In the genomic region with DNA sequence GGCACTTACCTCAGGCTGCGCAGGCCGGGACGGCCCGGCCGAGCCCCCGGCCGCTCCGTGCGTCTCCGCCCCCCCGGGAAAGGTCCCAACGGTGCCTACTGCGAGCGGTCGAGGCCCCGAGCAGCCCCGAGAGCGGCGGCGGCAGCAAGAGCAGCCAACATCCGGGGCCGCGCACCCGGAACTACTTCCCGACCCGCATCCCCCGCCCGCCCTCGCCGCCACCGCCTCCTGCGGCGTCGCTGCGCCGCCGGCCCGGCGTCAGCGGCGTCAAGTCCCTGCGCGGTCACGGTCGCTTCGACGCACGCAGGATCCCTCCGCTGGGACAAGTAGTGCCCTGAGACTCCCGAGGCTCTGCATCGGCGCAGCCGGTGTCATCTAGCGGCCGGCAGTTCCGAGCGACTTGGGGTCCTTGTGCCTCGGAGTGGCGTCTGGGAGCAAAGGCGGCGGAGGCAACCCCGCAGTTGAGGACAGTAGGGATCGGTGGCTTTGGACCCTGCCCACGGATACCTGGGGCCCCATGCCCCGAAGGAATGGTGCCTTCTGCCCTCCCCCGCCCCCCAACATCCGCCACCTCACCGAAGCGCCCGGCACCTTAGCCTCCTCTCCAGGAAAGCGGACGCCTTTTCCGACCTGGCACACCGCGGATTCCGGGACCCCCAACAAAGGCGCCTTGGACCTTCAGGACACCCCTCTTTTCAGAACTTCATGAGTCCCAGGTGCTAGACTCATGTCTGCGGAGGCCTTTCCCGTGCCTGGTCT, we compare ENCODE assay signal across 1 cellular context.
TF ChIP-seq lines count a peak whose summit lies in the region.

A gene (minus strand): TSS at position 186 of the 759 bp plus-strand sequence. CDS start 24,142 bp downstream, outside the sequence.

TF ChIP-seq in K562, 482 proteins besides CTCF, POLR2A, EP300 and RAD21 (continued from another document and continues in another):
- TF ChIP-seq, protein P1, sequence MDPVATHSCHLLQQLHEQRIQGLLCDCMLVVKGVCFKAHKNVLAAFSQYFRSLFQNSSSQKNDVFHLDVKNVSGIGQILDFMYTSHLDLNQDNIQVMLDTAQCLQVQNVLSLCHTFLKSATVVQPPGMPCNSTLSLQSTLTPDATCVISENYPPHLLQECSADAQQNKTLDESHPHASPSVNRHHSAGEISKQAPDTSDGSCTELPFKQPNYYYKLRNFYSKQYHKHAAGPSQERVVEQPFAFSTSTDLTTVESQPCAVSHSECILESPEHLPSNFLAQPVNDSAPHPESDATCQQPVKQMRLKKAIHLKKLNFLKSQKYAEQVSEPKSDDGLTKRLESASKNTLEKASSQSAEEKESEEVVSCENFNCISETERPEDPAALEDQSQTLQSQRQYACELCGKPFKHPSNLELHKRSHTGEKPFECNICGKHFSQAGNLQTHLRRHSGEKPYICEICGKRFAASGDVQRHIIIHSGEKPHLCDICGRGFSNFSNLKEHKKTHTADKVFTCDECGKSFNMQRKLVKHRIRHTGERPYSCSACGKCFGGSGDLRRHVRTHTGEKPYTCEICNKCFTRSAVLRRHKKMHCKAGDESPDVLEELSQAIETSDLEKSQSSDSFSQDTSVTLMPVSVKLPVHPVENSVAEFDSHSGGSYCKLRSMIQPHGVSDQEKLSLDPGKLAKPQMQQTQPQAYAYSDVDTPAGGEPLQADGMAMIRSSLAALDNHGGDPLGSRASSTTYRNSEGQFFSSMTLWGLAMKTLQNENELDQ (CRISPR knock-in tag; IDR thresholded peaks at IDR 0.05; ENCODE audit: borderline replicate concordance): no peak; the same call in 1 of the 2 replicates
- TF ChIP-seq, protein P2, sequence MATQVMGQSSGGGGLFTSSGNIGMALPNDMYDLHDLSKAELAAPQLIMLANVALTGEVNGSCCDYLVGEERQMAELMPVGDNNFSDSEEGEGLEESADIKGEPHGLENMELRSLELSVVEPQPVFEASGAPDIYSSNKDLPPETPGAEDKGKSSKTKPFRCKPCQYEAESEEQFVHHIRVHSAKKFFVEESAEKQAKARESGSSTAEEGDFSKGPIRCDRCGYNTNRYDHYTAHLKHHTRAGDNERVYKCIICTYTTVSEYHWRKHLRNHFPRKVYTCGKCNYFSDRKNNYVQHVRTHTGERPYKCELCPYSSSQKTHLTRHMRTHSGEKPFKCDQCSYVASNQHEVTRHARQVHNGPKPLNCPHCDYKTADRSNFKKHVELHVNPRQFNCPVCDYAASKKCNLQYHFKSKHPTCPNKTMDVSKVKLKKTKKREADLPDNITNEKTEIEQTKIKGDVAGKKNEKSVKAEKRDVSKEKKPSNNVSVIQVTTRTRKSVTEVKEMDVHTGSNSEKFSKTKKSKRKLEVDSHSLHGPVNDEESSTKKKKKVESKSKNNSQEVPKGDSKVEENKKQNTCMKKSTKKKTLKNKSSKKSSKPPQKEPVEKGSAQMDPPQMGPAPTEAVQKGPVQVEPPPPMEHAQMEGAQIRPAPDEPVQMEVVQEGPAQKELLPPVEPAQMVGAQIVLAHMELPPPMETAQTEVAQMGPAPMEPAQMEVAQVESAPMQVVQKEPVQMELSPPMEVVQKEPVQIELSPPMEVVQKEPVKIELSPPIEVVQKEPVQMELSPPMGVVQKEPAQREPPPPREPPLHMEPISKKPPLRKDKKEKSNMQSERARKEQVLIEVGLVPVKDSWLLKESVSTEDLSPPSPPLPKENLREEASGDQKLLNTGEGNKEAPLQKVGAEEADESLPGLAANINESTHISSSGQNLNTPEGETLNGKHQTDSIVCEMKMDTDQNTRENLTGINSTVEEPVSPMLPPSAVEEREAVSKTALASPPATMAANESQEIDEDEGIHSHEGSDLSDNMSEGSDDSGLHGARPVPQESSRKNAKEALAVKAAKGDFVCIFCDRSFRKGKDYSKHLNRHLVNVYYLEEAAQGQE (CRISPR knock-in tag; IDR thresholded peaks at IDR 0.05; ENCODE audit: low read depth): no peak
- TF ChIP-seq ZNF124 (CRISPR knock-in tag; IDR thresholded peaks at IDR 0.05) (no peak), HSF4 (CRISPR knock-in tag; IDR thresholded peaks at IDR 0.05; ENCODE audit: borderline replicate concordance) (no peak), TARDBP (IDR thresholded peaks at IDR 0.05) (no peak), BRCA1 (IDR thresholded peaks at IDR 0.05) (no peak), BRCA1 (CRISPR knock-in tag; IDR thresholded peaks at IDR 0.05) (peak; percentile 93; the same call in 1 of the 2 replicates), FOXK1 (CRISPR knock-in tag; IDR thresholded peaks at IDR 0.05; ENCODE audit: borderline replicate concordance) (peak; percentile 71; the same call in 1 of the 2 replicates), ZNF23 (CRISPR knock-in tag; IDR thresholded peaks at IDR 0.05) (no peak), ZFP1 (CRISPR knock-in tag; IDR thresholded peaks at IDR 0.05) (no peak), MTA3 (IDR thresholded peaks at IDR 0.05; ENCODE audit: borderline replicate concordance) (peak; percentile 96), SNRNP70 (optimal IDR thresholded peaks at IDR 0.05; ENCODE audit: low read depth, low read length) (no peak), PHB (CRISPR knock-in tag; IDR thresholded peaks at IDR 0.05) (no peak), ZNF57 (CRISPR knock-in tag; IDR thresholded peaks at IDR 0.05) (no peak), ZNF263 (CRISPR knock-in tag; IDR thresholded peaks at IDR 0.05; ENCODE audit: borderline replicate concordance) (peak; percentile 46; the same call in 1 of the 2 replicates), TEAD2 (tag; IDR thresholded peaks at IDR 0.05) (no peak), ZNF830 (CRISPR knock-in tag; IDR thresholded peaks at IDR 0.05) (no peak), NFIX (CRISPR knock-in tag; IDR thresholded peaks at IDR 0.05; ENCODE audit: low read depth) (no peak), TCF7L2 (IDR thresholded peaks at IDR 0.05; ENCODE audit: low read depth, low read length) (no peak), NCOA6 (IDR thresholded peaks at IDR 0.05) (peak; percentile 100), NFATC3 (IDR thresholded peaks at IDR 0.05) (no peak), NRF1 (conservative IDR thresholded peaks at IDR 0.05 in 1 of 2, IDR thresholded peaks at IDR 0.05 in 1 of 2) (peak; percentile 77 to 83), ZNF785 (CRISPR knock-in tag; IDR thresholded peaks at IDR 0.05) (no peak), SP2 (IDR thresholded peaks at IDR 0.05; ENCODE audit: extremely low read depth, low read depth, low read length, poor library complexity, severe bottlenecking) (no peak)
- TF ChIP-seq, protein P3, sequence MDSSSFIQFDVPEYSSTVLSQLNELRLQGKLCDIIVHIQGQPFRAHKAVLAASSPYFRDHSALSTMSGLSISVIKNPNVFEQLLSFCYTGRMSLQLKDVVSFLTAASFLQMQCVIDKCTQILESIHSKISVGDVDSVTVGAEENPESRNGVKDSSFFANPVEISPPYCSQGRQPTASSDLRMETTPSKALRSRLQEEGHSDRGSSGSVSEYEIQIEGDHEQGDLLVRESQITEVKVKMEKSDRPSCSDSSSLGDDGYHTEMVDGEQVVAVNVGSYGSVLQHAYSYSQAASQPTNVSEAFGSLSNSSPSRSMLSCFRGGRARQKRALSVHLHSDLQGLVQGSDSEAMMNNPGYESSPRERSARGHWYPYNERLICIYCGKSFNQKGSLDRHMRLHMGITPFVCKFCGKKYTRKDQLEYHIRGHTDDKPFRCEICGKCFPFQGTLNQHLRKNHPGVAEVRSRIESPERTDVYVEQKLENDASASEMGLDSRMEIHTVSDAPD (CRISPR knock-in tag; IDR thresholded peaks at IDR 0.05): no peak
- TF ChIP-seq, protein P4, sequence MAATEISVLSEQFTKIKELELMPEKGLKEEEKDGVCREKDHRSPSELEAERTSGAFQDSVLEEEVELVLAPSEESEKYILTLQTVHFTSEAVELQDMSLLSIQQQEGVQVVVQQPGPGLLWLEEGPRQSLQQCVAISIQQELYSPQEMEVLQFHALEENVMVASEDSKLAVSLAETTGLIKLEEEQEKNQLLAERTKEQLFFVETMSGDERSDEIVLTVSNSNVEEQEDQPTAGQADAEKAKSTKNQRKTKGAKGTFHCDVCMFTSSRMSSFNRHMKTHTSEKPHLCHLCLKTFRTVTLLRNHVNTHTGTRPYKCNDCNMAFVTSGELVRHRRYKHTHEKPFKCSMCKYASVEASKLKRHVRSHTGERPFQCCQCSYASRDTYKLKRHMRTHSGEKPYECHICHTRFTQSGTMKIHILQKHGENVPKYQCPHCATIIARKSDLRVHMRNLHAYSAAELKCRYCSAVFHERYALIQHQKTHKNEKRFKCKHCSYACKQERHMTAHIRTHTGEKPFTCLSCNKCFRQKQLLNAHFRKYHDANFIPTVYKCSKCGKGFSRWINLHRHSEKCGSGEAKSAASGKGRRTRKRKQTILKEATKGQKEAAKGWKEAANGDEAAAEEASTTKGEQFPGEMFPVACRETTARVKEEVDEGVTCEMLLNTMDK (IDR thresholded peaks at IDR 0.05; ENCODE audit: borderline replicate concordance, insufficient read depth, low read depth, low read length, poor library complexity, severe bottlenecking): peak; percentile 3
- TF ChIP-seq, protein P5, sequence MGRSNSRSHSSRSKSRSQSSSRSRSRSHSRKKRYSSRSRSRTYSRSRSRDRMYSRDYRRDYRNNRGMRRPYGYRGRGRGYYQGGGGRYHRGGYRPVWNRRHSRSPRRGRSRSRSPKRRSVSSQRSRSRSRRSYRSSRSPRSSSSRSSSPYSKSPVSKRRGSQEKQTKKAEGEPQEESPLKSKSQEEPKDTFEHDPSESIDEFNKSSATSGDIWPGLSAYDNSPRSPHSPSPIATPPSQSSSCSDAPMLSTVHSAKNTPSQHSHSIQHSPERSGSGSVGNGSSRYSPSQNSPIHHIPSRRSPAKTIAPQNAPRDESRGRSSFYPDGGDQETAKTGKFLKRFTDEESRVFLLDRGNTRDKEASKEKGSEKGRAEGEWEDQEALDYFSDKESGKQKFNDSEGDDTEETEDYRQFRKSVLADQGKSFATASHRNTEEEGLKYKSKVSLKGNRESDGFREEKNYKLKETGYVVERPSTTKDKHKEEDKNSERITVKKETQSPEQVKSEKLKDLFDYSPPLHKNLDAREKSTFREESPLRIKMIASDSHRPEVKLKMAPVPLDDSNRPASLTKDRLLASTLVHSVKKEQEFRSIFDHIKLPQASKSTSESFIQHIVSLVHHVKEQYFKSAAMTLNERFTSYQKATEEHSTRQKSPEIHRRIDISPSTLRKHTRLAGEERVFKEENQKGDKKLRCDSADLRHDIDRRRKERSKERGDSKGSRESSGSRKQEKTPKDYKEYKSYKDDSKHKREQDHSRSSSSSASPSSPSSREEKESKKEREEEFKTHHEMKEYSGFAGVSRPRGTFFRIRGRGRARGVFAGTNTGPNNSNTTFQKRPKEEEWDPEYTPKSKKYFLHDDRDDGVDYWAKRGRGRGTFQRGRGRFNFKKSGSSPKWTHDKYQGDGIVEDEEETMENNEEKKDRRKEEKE (IDR thresholded peaks at IDR 0.05; ENCODE audit: borderline replicate concordance in 1 of 2, control insufficient read depth in 1 of 2, low read depth in 2 of 2, low read length in 1 of 2): peak in 1 of 2 experiments; percentile 74; a peak in 1 of 4 replicates
- TF ChIP-seq, protein P6, sequence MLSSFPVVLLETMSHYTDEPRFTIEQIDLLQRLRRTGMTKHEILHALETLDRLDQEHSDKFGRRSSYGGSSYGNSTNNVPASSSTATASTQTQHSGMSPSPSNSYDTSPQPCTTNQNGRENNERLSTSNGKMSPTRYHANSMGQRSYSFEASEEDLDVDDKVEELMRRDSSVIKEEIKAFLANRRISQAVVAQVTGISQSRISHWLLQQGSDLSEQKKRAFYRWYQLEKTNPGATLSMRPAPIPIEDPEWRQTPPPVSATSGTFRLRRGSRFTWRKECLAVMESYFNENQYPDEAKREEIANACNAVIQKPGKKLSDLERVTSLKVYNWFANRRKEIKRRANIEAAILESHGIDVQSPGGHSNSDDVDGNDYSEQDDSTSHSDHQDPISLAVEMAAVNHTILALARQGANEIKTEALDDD (IDR thresholded peaks at IDR 0.05): peak; percentile 32; the same call in 1 of the 2 replicates
- TF ChIP-seq, protein P7, sequence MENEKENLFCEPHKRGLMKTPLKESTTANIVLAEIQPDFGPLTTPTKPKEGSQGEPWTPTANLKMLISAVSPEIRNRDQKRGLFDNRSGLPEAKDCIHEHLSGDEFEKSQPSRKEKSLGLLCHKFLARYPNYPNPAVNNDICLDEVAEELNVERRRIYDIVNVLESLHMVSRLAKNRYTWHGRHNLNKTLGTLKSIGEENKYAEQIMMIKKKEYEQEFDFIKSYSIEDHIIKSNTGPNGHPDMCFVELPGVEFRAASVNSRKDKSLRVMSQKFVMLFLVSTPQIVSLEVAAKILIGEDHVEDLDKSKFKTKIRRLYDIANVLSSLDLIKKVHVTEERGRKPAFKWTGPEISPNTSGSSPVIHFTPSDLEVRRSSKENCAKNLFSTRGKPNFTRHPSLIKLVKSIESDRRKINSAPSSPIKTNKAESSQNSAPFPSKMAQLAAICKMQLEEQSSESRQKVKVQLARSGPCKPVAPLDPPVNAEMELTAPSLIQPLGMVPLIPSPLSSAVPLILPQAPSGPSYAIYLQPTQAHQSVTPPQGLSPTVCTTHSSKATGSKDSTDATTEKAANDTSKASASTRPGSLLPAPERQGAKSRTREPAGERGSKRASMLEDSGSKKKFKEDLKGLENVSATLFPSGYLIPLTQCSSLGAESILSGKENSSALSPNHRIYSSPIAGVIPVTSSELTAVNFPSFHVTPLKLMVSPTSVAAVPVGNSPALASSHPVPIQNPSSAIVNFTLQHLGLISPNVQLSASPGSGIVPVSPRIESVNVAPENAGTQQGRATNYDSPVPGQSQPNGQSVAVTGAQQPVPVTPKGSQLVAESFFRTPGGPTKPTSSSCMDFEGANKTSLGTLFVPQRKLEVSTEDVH (IDR thresholded peaks at IDR 0.05; ENCODE audit: low read depth, partially characterized antibody): no peak
- TF ChIP-seq, protein P8, sequence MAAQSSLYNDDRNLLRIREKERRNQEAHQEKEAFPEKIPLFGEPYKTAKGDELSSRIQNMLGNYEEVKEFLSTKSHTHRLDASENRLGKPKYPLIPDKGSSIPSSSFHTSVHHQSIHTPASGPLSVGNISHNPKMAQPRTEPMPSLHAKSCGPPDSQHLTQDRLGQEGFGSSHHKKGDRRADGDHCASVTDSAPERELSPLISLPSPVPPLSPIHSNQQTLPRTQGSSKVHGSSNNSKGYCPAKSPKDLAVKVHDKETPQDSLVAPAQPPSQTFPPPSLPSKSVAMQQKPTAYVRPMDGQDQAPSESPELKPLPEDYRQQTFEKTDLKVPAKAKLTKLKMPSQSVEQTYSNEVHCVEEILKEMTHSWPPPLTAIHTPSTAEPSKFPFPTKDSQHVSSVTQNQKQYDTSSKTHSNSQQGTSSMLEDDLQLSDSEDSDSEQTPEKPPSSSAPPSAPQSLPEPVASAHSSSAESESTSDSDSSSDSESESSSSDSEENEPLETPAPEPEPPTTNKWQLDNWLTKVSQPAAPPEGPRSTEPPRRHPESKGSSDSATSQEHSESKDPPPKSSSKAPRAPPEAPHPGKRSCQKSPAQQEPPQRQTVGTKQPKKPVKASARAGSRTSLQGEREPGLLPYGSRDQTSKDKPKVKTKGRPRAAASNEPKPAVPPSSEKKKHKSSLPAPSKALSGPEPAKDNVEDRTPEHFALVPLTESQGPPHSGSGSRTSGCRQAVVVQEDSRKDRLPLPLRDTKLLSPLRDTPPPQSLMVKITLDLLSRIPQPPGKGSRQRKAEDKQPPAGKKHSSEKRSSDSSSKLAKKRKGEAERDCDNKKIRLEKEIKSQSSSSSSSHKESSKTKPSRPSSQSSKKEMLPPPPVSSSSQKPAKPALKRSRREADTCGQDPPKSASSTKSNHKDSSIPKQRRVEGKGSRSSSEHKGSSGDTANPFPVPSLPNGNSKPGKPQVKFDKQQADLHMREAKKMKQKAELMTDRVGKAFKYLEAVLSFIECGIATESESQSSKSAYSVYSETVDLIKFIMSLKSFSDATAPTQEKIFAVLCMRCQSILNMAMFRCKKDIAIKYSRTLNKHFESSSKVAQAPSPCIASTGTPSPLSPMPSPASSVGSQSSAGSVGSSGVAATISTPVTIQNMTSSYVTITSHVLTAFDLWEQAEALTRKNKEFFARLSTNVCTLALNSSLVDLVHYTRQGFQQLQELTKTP (IDR thresholded peaks at IDR 0.05; ENCODE audit: low read depth in 1 of 2, partially characterized antibody in 2 of 2): no peak
